Comparison of ENCODE assay signal across 17 cellular contexts in the genomic region with DNA sequence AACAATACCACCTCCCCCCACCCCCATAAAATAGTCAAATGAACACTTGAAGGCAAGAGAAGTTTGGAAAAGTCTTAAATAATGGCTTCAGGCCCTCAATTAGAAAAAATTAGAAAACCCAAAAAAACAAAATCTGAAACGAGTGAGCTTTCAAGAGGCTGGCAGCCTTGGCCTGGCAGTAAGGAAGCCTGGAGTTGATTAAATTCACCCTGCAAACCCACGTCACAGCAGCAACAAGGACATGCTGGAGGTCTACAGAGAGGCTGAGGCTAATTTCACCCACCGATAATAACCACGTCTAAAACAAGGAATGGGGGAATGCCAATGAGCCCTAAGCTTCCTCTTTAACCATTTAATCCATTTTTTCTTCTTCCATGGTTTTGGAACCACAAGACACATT.
DNase-seq lines count a peak whose midpoint lies in the region; ATAC-seq and TF ChIP-seq lines count a peak whose summit lies in the region.
"Had no signal": no experiment of that assay in that cellular context is flagged by ENCODE, and none has a peak within 500 bp of the region (broad histone marks: within the 10 kb centered on the region; RNA-seq: fewer than 3 reads in every experiment).

No MANE protein-coding gene starts in this region.

- H3K4me1 ChIP-seq in liver (ENCODE audit: control insufficient read depth in 4 of 4, insufficient read depth in 4 of 4, low read length in 3 of 4) (peaks cover 7 to 19% (median 11%) of the 10 kb centered on the region in 4 donors), tibial artery (peaks cover 0 to 26% (median 3%) of the 10 kb centered on the region in 4 donors)

- H3K36me3 Mint-ChIP-seq in activated T-cell treated with anti-CD3 and anti-CD28 coated beads, Interleukin-2, amount 50 U/mL, for 72 hours (ENCODE audit: insufficient read depth in 2 of 2) = no peaks in the 10 kb centered on the region

- no peak overlapping the region for H3K4me3 Mint-ChIP-seq in activated T-cell treated with anti-CD3 and anti-CD28 coated beads, Interleukin-2, amount 50 U/mL, for 72 hours
- H3K4me3 Mint-ChIP-seq: CD8-positive, alpha-beta T cell had no signal

- H3K27me3 ChIP-seq in liver (ENCODE audit: control insufficient read depth in 4 of 4, insufficient read depth in 4 of 4, low read length in 3 of 4) (no peaks in the 10 kb centered on the region), tibial artery (no peaks in the 10 kb centered on the region)
- H3K27me3 ChIP-seq: BLaER1 had no signal

- no peak for DNase-seq in activated T-cell treated with anti-CD3 and anti-CD28 coated beads, Interleukin-2, amount 50 U/mL, for 72 hours
- DNase-seq in activated T-cell treated with anti-CD3 and anti-CD28 coated beads, Interleukin-2, amount 50 U/mL, for 48 hours = no peak
- DNase-seq in coronary artery (ENCODE audit: low spot score) (no peak), tibial artery (no peak), DMS79 treated with DMSO at 0.1 percent for 48 hours (lab: John Stamatoyannopoulos, UW) (no peak)
- DNase-seq: 8988T; CD8-positive, alpha-beta T cell; HCEC 1CT; NCI-H187 treated with DMSO at 0.1 percent for 48 hours; NCI-H345; NCI-H526 treated with DMSO at 0.1 percent for 48 hours; PC-3 had no signal

- no peak overlapping the region for H3K4me3 ChIP-seq in coronary artery
- H3K4me3 ChIP-seq in liver (ENCODE audit: low read depth in 1 of 3, low read length in 3 of 3) = no peak overlapping the region
- no peak overlapping the region for H3K4me3 ChIP-seq in tibial artery
- H3K4me3 ChIP-seq: BLaER1 had no signal

- H3K9me3 ChIP-seq in liver (ENCODE audit: control insufficient read depth in 4 of 4, low read length in 3 of 4) (no peaks in the 10 kb centered on the region), tibial artery (no peaks in the 10 kb centered on the region)
- H3K9me3 ChIP-seq: BLaER1 had no signal

- H3K9me3 Mint-ChIP-seq in activated T-cell treated with anti-CD3 and anti-CD28 coated beads, Interleukin-2, amount 50 U/mL, for 72 hours = no peaks in the 10 kb centered on the region
- H3K9me3 Mint-ChIP-seq: CD8-positive, alpha-beta T cell had no signal

- H3K27me3 Mint-ChIP-seq in activated T-cell treated with anti-CD3 and anti-CD28 coated beads, Interleukin-2, amount 50 U/mL, for 72 hours (ENCODE audit: low read depth) = no peaks in the 10 kb centered on the region

- intact Hi-C loops in tibial artery (cut with DNase I; ENCODE audit: low total_unique reads) = no loop called here

- H3K36me3 ChIP-seq in liver (ENCODE audit: control insufficient read depth in 4 of 4, insufficient read depth in 3 of 4, low read depth in 1 of 4, low read length in 3 of 4) (no peaks in the 10 kb centered on the region), tibial artery (no peaks in the 10 kb centered on the region)
- H3K36me3 ChIP-seq: BLaER1 had no signal

- TF ChIP-seq RAD21 in liver (IDR thresholded peaks at IDR 0.05) = no peak

- 80% methylated on average over 4 of the region's 4 CpGs for WGBS in liver

- peaks cover 30% of the 10 kb centered on the region for H3K4me1 Mint-ChIP-seq in activated T-cell treated with anti-CD3 and anti-CD28 coated beads, Interleukin-2, amount 50 U/mL, for 72 hours (ENCODE audit: low read depth)

- H3K27ac Mint-ChIP-seq in activated T-cell treated with anti-CD3 and anti-CD28 coated beads, Interleukin-2, amount 50 U/mL, for 72 hours = peak overlapping the region; percentile 91
- H3K27ac Mint-ChIP-seq: CD8-positive, alpha-beta T cell had no signal

- ATAC-seq in activated T-cell treated with anti-CD3 and anti-CD28 coated beads, Interleukin-2, amount 50 U/mL, for 72 hours (replicated peaks in 1 of 2) = no peak
- ATAC-seq in GM19023 (IDR thresholded peaks at IDR 0.05; ENCODE audit: unreplicated experiment) (no peak), HG02623 (IDR thresholded peaks at IDR 0.05; ENCODE audit: unreplicated experiment) (no peak)
- ATAC-seq: CD8-positive, alpha-beta T cell; PC-3 had no signal

- H3K27ac ChIP-seq in coronary artery (peak overlapping the region; percentile 23 to 67), liver (ENCODE audit: low read depth in 1 of 2, low read length in 2 of 2) (peak overlapping the region; percentile 71 to 88), tibial artery (peak overlapping the region; percentile 56 to 57)
- H3K27ac ChIP-seq: BLaER1, HL-60 had no signal

- H3K9ac ChIP-seq in liver (ENCODE audit: low read depth in 1 of 2, low read length in 2 of 2) = peak overlapping the region in 1 of 2 donors; percentile 86
- H3K9ac ChIP-seq: BLaER1 had no signal

- TF ChIP-seq CTCF in coronary artery (IDR thresholded peaks at IDR 0.05) = no peak
- no peak for TF ChIP-seq CTCF in liver (IDR thresholded peaks at IDR 0.05; ENCODE audit: low read depth, low read length, missing input control)
- no peak for TF ChIP-seq CTCF in tibial artery (IDR thresholded peaks at IDR 0.05)

TF ChIP-seq in liver, 16 proteins besides CTCF, POLR2A, EP300 and RAD21:
- TF ChIP-seq, protein P1, sequence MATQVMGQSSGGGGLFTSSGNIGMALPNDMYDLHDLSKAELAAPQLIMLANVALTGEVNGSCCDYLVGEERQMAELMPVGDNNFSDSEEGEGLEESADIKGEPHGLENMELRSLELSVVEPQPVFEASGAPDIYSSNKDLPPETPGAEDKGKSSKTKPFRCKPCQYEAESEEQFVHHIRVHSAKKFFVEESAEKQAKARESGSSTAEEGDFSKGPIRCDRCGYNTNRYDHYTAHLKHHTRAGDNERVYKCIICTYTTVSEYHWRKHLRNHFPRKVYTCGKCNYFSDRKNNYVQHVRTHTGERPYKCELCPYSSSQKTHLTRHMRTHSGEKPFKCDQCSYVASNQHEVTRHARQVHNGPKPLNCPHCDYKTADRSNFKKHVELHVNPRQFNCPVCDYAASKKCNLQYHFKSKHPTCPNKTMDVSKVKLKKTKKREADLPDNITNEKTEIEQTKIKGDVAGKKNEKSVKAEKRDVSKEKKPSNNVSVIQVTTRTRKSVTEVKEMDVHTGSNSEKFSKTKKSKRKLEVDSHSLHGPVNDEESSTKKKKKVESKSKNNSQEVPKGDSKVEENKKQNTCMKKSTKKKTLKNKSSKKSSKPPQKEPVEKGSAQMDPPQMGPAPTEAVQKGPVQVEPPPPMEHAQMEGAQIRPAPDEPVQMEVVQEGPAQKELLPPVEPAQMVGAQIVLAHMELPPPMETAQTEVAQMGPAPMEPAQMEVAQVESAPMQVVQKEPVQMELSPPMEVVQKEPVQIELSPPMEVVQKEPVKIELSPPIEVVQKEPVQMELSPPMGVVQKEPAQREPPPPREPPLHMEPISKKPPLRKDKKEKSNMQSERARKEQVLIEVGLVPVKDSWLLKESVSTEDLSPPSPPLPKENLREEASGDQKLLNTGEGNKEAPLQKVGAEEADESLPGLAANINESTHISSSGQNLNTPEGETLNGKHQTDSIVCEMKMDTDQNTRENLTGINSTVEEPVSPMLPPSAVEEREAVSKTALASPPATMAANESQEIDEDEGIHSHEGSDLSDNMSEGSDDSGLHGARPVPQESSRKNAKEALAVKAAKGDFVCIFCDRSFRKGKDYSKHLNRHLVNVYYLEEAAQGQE (IDR thresholded peaks at IDR 0.05) = no peak
- TF ChIP-seq RXRA (IDR thresholded peaks at IDR 0.05) (no peak), GABPA (IDR thresholded peaks at IDR 0.05 in 1 of 2, conservative IDR thresholded peaks at IDR 0.05 in 1 of 2) (no peak), JUND (IDR thresholded peaks at IDR 0.05) (no peak), EGR1 (IDR thresholded peaks at IDR 0.05; ENCODE audit: low read depth in 2 of 2) (no peak), YY1 (IDR thresholded peaks at IDR 0.05) (no peak), NR2F2 (IDR thresholded peaks at IDR 0.05) (no peak), HNF4G (IDR thresholded peaks at IDR 0.05) (no peak), TAF1 (conservative IDR thresholded peaks at IDR 0.05) (no peak), HNF4A (conservative IDR thresholded peaks at IDR 0.05) (no peak), FOXA2 (IDR thresholded peaks at IDR 0.05) (no peak)
- TF ChIP-seq, protein P2, sequence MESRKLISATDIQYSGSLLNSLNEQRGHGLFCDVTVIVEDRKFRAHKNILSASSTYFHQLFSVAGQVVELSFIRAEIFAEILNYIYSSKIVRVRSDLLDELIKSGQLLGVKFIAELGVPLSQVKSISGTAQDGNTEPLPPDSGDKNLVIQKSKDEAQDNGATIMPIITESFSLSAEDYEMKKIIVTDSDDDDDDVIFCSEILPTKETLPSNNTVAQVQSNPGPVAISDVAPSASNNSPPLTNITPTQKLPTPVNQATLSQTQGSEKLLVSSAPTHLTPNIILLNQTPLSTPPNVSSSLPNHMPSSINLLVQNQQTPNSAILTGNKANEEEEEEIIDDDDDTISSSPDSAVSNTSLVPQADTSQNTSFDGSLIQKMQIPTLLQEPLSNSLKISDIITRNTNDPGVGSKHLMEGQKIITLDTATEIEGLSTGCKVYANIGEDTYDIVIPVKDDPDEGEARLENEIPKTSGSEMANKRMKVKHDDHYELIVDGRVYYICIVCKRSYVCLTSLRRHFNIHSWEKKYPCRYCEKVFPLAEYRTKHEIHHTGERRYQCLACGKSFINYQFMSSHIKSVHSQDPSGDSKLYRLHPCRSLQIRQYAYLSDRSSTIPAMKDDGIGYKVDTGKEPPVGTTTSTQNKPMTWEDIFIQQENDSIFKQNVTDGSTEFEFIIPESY (IDR thresholded peaks at IDR 0.05) = no peak
- TF ChIP-seq, protein P3, sequence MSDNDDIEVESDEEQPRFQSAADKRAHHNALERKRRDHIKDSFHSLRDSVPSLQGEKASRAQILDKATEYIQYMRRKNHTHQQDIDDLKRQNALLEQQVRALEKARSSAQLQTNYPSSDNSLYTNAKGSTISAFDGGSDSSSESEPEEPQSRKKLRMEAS (IDR thresholded peaks at IDR 0.05) = no peak
- TF ChIP-seq, protein P4, sequence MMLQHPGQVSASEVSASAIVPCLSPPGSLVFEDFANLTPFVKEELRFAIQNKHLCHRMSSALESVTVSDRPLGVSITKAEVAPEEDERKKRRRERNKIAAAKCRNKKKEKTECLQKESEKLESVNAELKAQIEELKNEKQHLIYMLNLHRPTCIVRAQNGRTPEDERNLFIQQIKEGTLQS (IDR thresholded peaks at IDR 0.05) = no peak
TF ChIP-seq in liver: peak in this region for 0.
